Comparison of ENCODE assay signal across 30 cellular contexts in the genomic region with DNA sequence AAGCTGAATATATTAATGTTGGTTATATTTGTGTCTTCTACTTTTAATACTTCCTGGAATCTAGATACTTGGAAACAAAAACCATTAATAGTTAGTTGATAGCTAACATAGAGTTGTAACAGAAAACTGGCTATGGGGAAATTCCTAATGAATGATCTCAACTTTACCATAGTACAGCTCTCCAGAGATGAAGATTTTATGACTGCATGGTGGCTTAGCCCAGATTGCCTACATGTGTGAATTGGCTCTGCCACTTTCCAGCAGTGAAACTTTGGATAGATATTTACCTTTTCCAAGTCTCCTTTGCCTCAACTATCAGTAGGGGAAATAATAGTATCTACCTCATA.
DNase-seq lines count a peak whose midpoint lies in the region; FAIRE-seq and TF ChIP-seq lines count a peak whose summit lies in the region.
"Had no signal": no experiment of that assay in that cellular context is flagged by ENCODE, and none has a peak within 500 bp of the region (broad histone marks: within the 10 kb centered on the region; RNA-seq: fewer than 3 reads in every experiment).

No MANE protein-coding gene starts in this region.

- peaks cover 27% of the 10 kb centered on the region for H3K4me1 Mint-ChIP-seq in chondrocyte (ENCODE audit: low read depth)
- H3K4me1 Mint-ChIP-seq: naive thymus-derived CD8-positive, alpha-beta T cell had no signal

- peak overlapping the region; percentile 54 for H3K27ac Mint-ChIP-seq in chondrocyte (ENCODE audit: unreplicated experiment)
- H3K27ac Mint-ChIP-seq: CD8-positive, alpha-beta T cell; effector memory CD8-positive, alpha-beta T cell; naive thymus-derived CD8-positive, alpha-beta T cell had no signal

- no peak overlapping the region for H3K4me3 Mint-ChIP-seq in chondrocyte (ENCODE audit: unreplicated experiment)
- H3K4me3 Mint-ChIP-seq: activated T-cell treated with anti-CD3 and anti-CD28 coated beads, Interleukin-2, amount 50 U/mL, for 4 hours; CD8-positive, alpha-beta T cell; effector memory CD8-positive, alpha-beta T cell; naive thymus-derived CD8-positive, alpha-beta T cell had no signal

- peaks cover 0 to 12% (median 0%) of the 10 kb centered on the region in 4 donors for H3K4me1 ChIP-seq in tibial artery
- H3K4me1 ChIP-seq: right atrium auricular region, stomach had no signal

- no peak overlapping the region for H3K4me3 ChIP-seq in tibial artery
- H3K4me3 ChIP-seq: coronary artery, K562, right atrium auricular region, stomach, transverse colon had no signal

- no peak for FAIRE-seq in RCC 7860 (lab: Jason Lieb, UNC)
- FAIRE-seq: G401.6, GM18507, K562 had no signal

- no peaks in the 10 kb centered on the region for H3K9me3 ChIP-seq in tibial artery
- H3K9me3 ChIP-seq: right atrium auricular region, stomach, transverse colon had no signal

- no peaks in the 10 kb centered on the region for H3K36me3 ChIP-seq in tibial artery
- H3K36me3 ChIP-seq: right atrium auricular region, stomach, transverse colon had no signal

- DNase-seq in NCI-H226 (peak; percentile 78), chondrocyte (ENCODE audit: low spot score) (no peak), kidney glomerular epithelial cell (lab: John Stamatoyannopoulos, UW) (peak; percentile 71), tibial artery (no peak), NCI-H524 (lab: John Stamatoyannopoulos, UW) (no peak), T-helper 1 cell (no peak), RCC 7860 (ENCODE audit: low spot score) (no peak)
- DNase-seq: activated CD4-positive, alpha-beta T cell treated with anti-CD3 and anti-CD28 coated beads for 48 hours; activated naive CD4-positive, alpha-beta T cell; activated T-cell treated with anti-CD3 and anti-CD28 coated beads, Interleukin-2, amount 50 U/mL, for 4 hours; CD8-positive, alpha-beta T cell; DMS153; effector memory CD8-positive, alpha-beta T cell; glutamatergic neuron; left cardiac atrium; naive thymus-derived CD8-positive, alpha-beta T cell; NCI-H146; NCI-H510A treated with DMSO at 0.1 percent for 48 hours; NK-92 treated with Interleukin-12 subunit alpha and Interleukin-12 subunit beta, amount 100 ng/mL, for 24 hours; occipital lobe; stimulated activated CD4-positive, alpha-beta T cell treated with anti-CD3 and anti-CD28 coated beads, Interleukin-15, amount 100 ng/mL, for 24 hours; stomach; T-helper 2 cell; transverse colon had no signal

- peak overlapping the region; percentile 10 to 40 for H3K27ac ChIP-seq in tibial artery
- H3K27ac ChIP-seq: right atrium auricular region, stomach, VCaP had no signal

- no peak for TF ChIP-seq CTCF in chondrocyte (IDR thresholded peaks at IDR 0.05)
- TF ChIP-seq CTCF in tibial artery (IDR thresholded peaks at IDR 0.05) = no peak

- peaks cover under 1% of the 10 kb centered on the region for H3K9me3 Mint-ChIP-seq in chondrocyte (ENCODE audit: low read depth)
- H3K9me3 Mint-ChIP-seq: activated T-cell treated with anti-CD3 and anti-CD28 coated beads, Interleukin-2, amount 50 U/mL, for 4 hours; CD8-positive, alpha-beta T cell; effector memory CD8-positive, alpha-beta T cell had no signal

- no peaks in the 10 kb centered on the region for H3K36me3 Mint-ChIP-seq in chondrocyte (ENCODE audit: low read depth)
- H3K36me3 Mint-ChIP-seq: CD8-positive, alpha-beta T cell had no signal

- no peaks in the 10 kb centered on the region for H3K27me3 ChIP-seq in tibial artery
- H3K27me3 ChIP-seq: right atrium auricular region, stomach, transverse colon had no signal

- H3K27me3 Mint-ChIP-seq in chondrocyte (ENCODE audit: low read depth) = no peaks in the 10 kb centered on the region

- intact Hi-C loops in tibial artery (cut with DNase I; ENCODE audit: low total_unique reads) = loop anchor here (10.0 kb wide), 1 partner anchor 126 kb away; no protein-coding TSS in a partner anchor

Comparison
In these comparisons a context has a peak if more than half of its experiments do, and no peak if none do; other contexts are left out.
1. DNase-seq: peak in NCI-H226 (single experiment) and kidney glomerular epithelial cell (single experiment); none in chondrocyte (single experiment), tibial artery (0 of 2), NCI-H524 (0 of 2), T-helper 1 cell (0 of 5) and RCC 7860 (single experiment).